In the genomic region with DNA sequence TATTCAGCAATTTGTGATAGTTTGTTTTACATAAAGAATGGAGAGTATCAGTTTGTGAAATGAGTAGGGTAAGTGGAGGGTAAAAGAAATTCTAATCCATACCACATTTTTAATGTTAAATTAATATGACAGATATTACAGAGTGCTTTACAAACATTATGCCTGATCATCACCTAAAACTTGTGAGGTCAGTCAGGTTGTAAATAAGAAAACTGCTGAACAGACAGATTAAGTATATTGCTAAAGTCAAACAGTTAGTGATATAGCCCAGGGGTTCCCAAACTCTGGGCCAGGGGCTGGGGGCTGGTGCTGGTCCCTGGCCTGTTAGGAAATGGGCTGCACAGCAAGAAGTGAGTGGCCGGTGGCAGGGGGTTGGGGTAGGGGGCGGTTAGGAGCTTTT, we compare ENCODE assay signal across 3 cellular contexts.
TF ChIP-seq lines count a peak whose summit lies in the region.

No MANE protein-coding gene starts in this region.

TF ChIP-seq in A549, 52 proteins besides CTCF, POLR2A, EP300 and RAD21:
- TF ChIP-seq MYC (IDR thresholded peaks at IDR 0.05; ENCODE audit: borderline replicate concordance, low read length) (no peak), FOSL2 (IDR thresholded peaks at IDR 0.05) (no peak), FOSL2 (CRISPR knock-in tag; IDR thresholded peaks at IDR 0.05) (no peak), MAFK (IDR thresholded peaks at IDR 0.05; ENCODE audit: partially characterized antibody) (peak; percentile 52)

TF ChIP-seq in IMR-90, 13 proteins besides CTCF, POLR2A, EP300 and RAD21 (continued from another document):
- TF ChIP-seq BHLHE40 (IDR thresholded peaks at IDR 0.05; ENCODE audit: low read depth, low read length) (no peak), RCOR1 (IDR thresholded peaks at IDR 0.05; ENCODE audit: insufficient replicate concordance, low read length) (no peak), MAFK (IDR thresholded peaks at IDR 0.05; ENCODE audit: low read depth, low read length) (peak; percentile 38; the same call in 1 of the 2 replicates), SMC3 (IDR thresholded peaks at IDR 0.05; ENCODE audit: low read depth, low read length) (no peak), FOS (IDR thresholded peaks at IDR 0.05; ENCODE audit: low read depth, low read length) (no peak)
- TF ChIP-seq, protein P1, sequence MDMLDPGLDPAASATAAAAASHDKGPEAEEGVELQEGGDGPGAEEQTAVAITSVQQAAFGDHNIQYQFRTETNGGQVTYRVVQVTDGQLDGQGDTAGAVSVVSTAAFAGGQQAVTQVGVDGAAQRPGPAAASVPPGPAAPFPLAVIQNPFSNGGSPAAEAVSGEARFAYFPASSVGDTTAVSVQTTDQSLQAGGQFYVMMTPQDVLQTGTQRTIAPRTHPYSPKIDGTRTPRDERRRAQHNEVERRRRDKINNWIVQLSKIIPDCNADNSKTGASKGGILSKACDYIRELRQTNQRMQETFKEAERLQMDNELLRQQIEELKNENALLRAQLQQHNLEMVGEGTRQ (IDR thresholded peaks at IDR 0.05; ENCODE audit: low read depth, low read length) = no peak
TF ChIP-seq in IMR-90: peak in this region for 1.

TF ChIP-seq in K562, 482 proteins besides CTCF, POLR2A, EP300 and RAD21:
- TF ChIP-seq KAT2B (IDR thresholded peaks at IDR 0.05; ENCODE audit: low read depth, low read length) (no peak), ZC3H4 (CRISPR knock-in tag; IDR thresholded peaks at IDR 0.05; ENCODE audit: borderline replicate concordance) (no peak), MAFG (tag; conservative IDR thresholded peaks at IDR 0.05) (0 out of 2 replicates have a peak, but pooled peaks have one; percentile 35), ZNF316 (IDR thresholded peaks at IDR 0.05) (peak; percentile 66; the same call in 1 of the 2 replicates), BRD9 (IDR thresholded peaks at IDR 0.05; ENCODE audit: low read depth, partially characterized antibody) (no peak)
- TF ChIP-seq, protein P2, sequence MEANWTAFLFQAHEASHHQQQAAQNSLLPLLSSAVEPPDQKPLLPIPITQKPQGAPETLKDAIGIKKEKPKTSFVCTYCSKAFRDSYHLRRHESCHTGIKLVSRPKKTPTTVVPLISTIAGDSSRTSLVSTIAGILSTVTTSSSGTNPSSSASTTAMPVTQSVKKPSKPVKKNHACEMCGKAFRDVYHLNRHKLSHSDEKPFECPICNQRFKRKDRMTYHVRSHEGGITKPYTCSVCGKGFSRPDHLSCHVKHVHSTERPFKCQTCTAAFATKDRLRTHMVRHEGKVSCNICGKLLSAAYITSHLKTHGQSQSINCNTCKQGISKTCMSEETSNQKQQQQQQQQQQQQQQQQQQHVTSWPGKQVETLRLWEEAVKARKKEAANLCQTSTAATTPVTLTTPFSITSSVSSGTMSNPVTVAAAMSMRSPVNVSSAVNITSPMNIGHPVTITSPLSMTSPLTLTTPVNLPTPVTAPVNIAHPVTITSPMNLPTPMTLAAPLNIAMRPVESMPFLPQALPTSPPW (CRISPR knock-in tag; IDR thresholded peaks at IDR 0.05) = no peak
TF ChIP-seq in K562: peak in this region for 2.
